In the genomic region with DNA sequence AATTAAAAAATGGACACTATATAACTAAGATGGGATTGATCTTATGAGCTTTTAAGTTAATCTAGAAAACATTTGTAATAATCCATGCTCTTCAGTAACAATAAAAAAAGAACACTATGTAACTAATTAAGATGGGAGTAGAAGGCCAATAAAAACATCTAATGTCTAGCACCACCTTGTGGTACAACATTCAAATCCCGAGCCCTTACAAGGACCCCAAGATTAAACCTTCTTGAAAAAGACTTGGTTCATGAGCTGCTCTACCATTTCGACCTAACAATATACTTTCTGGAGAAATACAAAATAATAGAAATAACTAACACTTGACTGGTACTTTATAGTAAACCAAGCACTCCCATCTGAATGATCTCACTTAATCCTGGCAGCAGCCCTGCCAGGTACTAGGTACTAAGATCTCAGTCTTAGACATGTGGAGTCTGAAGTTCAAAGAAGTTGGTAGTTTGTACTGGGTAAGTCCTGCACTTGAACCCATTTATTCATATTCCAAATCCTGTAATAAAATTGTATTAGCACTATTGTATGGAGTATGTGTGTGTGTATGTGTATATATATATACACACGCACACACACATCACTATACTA, we compare ENCODE assay signal across 9 cellular contexts. TPM values are rescaled to one million over a fixed set of nuclear protein-coding genes. Genes with fewer than 3 reads are reported as not detected.
DNase-seq lines count a peak whose midpoint lies in the region; TF ChIP-seq lines count a peak whose summit lies in the region.
"Had no signal": no experiment of that assay in that cellular context is flagged by ENCODE, and none has a peak within 500 bp of the region (broad histone marks: within the 10 kb centered on the region; RNA-seq: fewer than 3 reads in every experiment).

No MANE protein-coding gene starts in this region.

- no peaks in the 10 kb centered on the region for H3K9me3 ChIP-seq in HEK293 (ENCODE audit: control insufficient read depth, insufficient read depth, low read depth, low read length)
- H3K9me3 ChIP-seq: BLaER1 had no signal

- POLR2A ChIA-PET in HEK293 (lab: Yijun Ruan, JAX) (interaction anchor here (0.6 kb wide), 1 partner anchor 138 kb away, joined by 3 read pairs; no protein-coding TSS in a partner anchor), MCF 10A (lab: Yijun Ruan, JAX) (interaction anchor here (0.7 to 1.7 kb wide), 6 partner anchors 18 to 151 kb away, joined by 3 to 14 read pairs (median 3); a partner anchor contains a TSS)

- intact Hi-C loops in MCF 10A (cut with micrococcal nuclease): loop anchor here (1.0 to 2.0 kb wide), 3 partner anchors 137 to 297 kb away; no protein-coding TSS in a partner anchor

- H3K4me1 Mint-ChIP-seq in MCF 10A (ENCODE audit: insufficient read depth, unreplicated experiment): no peaks in the 10 kb centered on the region

- peaks cover 11% of the 10 kb centered on the region for H3K36me3 Mint-ChIP-seq in MCF 10A (ENCODE audit: insufficient read depth, unreplicated experiment)

- CTCF ChIA-PET in HEK293 (lab: Yijun Ruan, JAX): interaction anchor here (0.6 to 4.3 kb wide), 45 partner anchors 8 to 471 kb away, joined by 3 to 109 read pairs (median 4); a partner anchor contains a TSS
- CTCF ChIA-PET in MCF 10A (lab: Yijun Ruan, JAX): interaction anchor here (0.6 to 3.7 kb wide), 42 partner anchors 9 to 1145 kb away, joined by 3 to 107 read pairs (median 4); a partner anchor contains a TSS

- TF ChIP-seq CTCF in HEK293 (tag by site-specific recombination; IDR thresholded peaks at IDR 0.05) (no peak), MCF 10A (IDR thresholded peaks at IDR 0.05; ENCODE audit: unreplicated experiment) (peak; percentile 57)

- no peak overlapping the region for H3K4me3 ChIP-seq in HEK293 (ENCODE audit: low read depth, low read length)
- H3K4me3 ChIP-seq: BLaER1 had no signal

- H3K4me1 ChIP-seq in HEK293 (ENCODE audit: control insufficient read depth, insufficient read depth, low read length): no peaks in the 10 kb centered on the region
- H3K4me1 ChIP-seq: BLaER1 had no signal

- DNase-seq in NCI-H1417 (lab: John Stamatoyannopoulos, UW) (peak; percentile 0 to 55 (median 23)), NCI-H1417 treated with DMSO at 0.1 percent for 48 hours (lab: John Stamatoyannopoulos, UW) (no peak), NCI-H748 (lab: John Stamatoyannopoulos, UW; ENCODE audit: unreplicated experiment) (peak; percentile 29), MCF 10A (ENCODE audit: unreplicated experiment) (peak; percentile 59), iris pigment epithelial cell (ENCODE audit: low read depth) (peak; percentile 65), superior temporal gyrus (ENCODE audit: extremely low spot score) (peak; percentile 81), OCI-M2 (lab: John Stamatoyannopoulos, UW; ENCODE audit: unreplicated experiment) (no peak)

- H3K27ac Mint-ChIP-seq in MCF 10A (ENCODE audit: low read depth, unreplicated experiment): no peak overlapping the region

- BruUV-seq in MCF 10A (replicated peaks; lab: Mats Ljungman, UMichigan): no TSS peak

- no peak overlapping the region for H3K4me3 Mint-ChIP-seq in MCF 10A (ENCODE audit: unreplicated experiment)

- no peaks in the 10 kb centered on the region for H3K9me3 Mint-ChIP-seq in MCF 10A (ENCODE audit: unreplicated experiment)

- H3K36me3 ChIP-seq in HEK293 (ENCODE audit: control insufficient read depth in 2 of 2, insufficient read depth in 1 of 2, low read length in 2 of 2): peaks cover 8 to 26% of the 10 kb centered on the region in 2 experiments

- H3K27me3 Mint-ChIP-seq in MCF 10A (ENCODE audit: insufficient read depth, unreplicated experiment): no peaks in the 10 kb centered on the region

- no peak overlapping the region for H3K27ac ChIP-seq in HEK293 (ENCODE audit: extremely low read depth, low read depth, low read length)
- H3K27ac ChIP-seq: BLaER1 had no signal

TF ChIP-seq in HEK293, 187 proteins besides CTCF, POLR2A, EP300 and RAD21:
- TF ChIP-seq ZNF654 (tag by site-specific recombination; IDR thresholded peaks at IDR 0.05; ENCODE audit: low read depth) (peak; percentile 49), ZNF629 (tag by site-specific recombination; IDR thresholded peaks at IDR 0.05) (no peak)

RNA-seq across cellular contexts. Expression of a gene that starts 21.8 kb away (rescaled TPM):
- total RNA-seq in MCF 10A (2022): 26.7 and 28.1 TPM in 2 replicates

RNA-seq across cellular contexts. Expression of a gene that starts 21.8 kb away (rescaled TPM):
- total RNA-seq in MCF 10A (2022): 28.3 and 29.8 TPM in 2 replicates

Comparison
In these comparisons a context has a peak if more than half of its experiments do, and no peak if none do; other contexts are left out.
1. DNase-seq: peak in NCI-H1417 (3 of 3), NCI-H748 (single experiment), MCF 10A (single experiment), iris pigment epithelial cell (single experiment) and superior temporal gyrus (single experiment); none in NCI-H1417 treated with DMSO at 0.1 percent for 48 hours (single experiment) and OCI-M2 (single experiment).